In the genomic region with DNA sequence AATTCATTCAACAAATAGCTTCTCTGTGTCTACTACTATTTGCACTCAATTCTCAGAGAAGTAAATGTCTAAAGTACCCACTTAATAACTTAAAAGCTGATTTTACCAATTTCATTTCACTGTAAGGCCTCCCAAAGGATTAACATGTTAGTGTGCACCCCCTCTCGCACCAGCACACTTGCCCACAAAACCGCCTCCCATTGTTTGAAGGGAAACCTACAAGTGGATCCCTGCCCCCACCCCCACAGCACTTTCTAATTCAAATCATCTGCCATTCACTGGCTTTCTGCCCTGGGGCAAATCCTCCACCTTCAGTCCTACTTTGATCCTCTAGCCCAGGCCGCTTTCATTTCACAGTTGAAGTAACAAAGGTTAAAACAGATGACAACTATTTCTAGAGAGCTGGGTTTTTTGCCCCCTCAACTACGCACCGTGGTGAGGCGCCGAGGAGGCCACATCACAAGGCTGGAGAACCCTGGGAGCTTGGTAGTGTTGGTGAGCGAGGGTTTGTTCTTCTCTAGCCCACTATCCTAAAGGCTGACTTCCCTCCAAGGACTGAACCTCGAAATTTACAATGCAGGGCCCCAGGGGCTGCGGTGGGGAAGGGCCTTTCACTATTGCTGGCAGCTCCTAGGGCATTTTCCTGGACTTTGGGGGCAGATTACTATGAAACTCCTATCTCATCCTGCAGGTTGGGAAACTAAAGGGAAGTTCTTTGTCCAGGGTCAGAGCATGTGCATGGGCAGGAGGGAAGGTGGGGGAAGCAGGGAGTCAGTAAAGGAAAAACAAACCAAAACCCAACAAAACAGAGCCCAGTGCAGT, we compare ENCODE assay signal across 15 cellular contexts.
DNase-seq lines count a peak whose midpoint lies in the region; ATAC-seq and TF ChIP-seq lines count a peak whose summit lies in the region.
"Had no signal": no experiment of that assay in that cellular context is flagged by ENCODE, and none has a peak within 500 bp of the region (broad histone marks: within the 10 kb centered on the region; RNA-seq: fewer than 3 reads in every experiment).

No MANE protein-coding gene starts in this region.

- CTCF ChIA-PET in HEK293 (lab: Yijun Ruan, JAX), result interaction anchor here (0.7 kb wide), 1 partner anchor 14 kb away, joined by 3 read pairs; no protein-coding TSS in a partner anchor

- H3K4me3 ChIP-seq in HEK293 (ENCODE audit: low read depth, low read length) (no peak overlapping the region), iPS-15b (ENCODE audit: low read depth, low read length) (no peak overlapping the region), gastrocnemius medialis (no peak overlapping the region)

- peaks cover 12% of the 10 kb centered on the region for H3K4me1 Mint-ChIP-seq in stimulated activated naive CD8-positive, alpha-beta T cell treated with anti-CD3 and anti-CD28 coated beads, Interleukin-15, amount 100 ng/mL, for 72 hours

- peaks cover 13% of the 10 kb centered on the region for H3K27me3 ChIP-seq in iPS-15b (ENCODE audit: control insufficient read depth, insufficient read depth, low read length)
- no peaks in the 10 kb centered on the region for H3K27me3 ChIP-seq in gastrocnemius medialis
- H3K27me3 ChIP-seq: neutrophil had no signal

- POLR2A ChIA-PET in HEK293 (lab: Yijun Ruan, JAX), result no interaction called here

- peak overlapping the region; percentile 64 to 81 for H3K27ac Mint-ChIP-seq in stimulated activated naive CD8-positive, alpha-beta T cell treated with anti-CD3 and anti-CD28 coated beads, Interleukin-15, amount 100 ng/mL, for 72 hours

- peaks cover 14% of the 10 kb centered on the region for H3K27me3 Mint-ChIP-seq in stimulated activated naive CD8-positive, alpha-beta T cell treated with anti-CD3 and anti-CD28 coated beads, Interleukin-15, amount 100 ng/mL, for 72 hours

- H3K36me3 ChIP-seq in HEK293 (ENCODE audit: control insufficient read depth in 2 of 2, insufficient read depth in 1 of 2, low read length in 2 of 2), result no peaks in the 10 kb centered on the region
- no peaks in the 10 kb centered on the region for H3K36me3 ChIP-seq in iPS-15b (ENCODE audit: control insufficient read depth, insufficient read depth, low read length)
- H3K36me3 ChIP-seq in gastrocnemius medialis, result no peaks in the 10 kb centered on the region
- H3K36me3 ChIP-seq: neutrophil had no signal

- H3K9me3 ChIP-seq in HEK293 (ENCODE audit: control insufficient read depth, insufficient read depth, low read depth, low read length), result no peaks in the 10 kb centered on the region
- H3K9me3 ChIP-seq in iPS-15b (ENCODE audit: control insufficient read depth, insufficient read depth, low read length), result no peaks in the 10 kb centered on the region
- no peaks in the 10 kb centered on the region for H3K9me3 ChIP-seq in gastrocnemius medialis
- H3K9me3 ChIP-seq: neutrophil had no signal

- TF ChIP-seq POLR2A in gastrocnemius medialis (IDR thresholded peaks at IDR 0.05), result no peak

- peak overlapping the region in 1 of 2 donors; percentile 9 for H3K4me3 Mint-ChIP-seq in stimulated activated naive CD8-positive, alpha-beta T cell treated with anti-CD3 and anti-CD28 coated beads, Interleukin-15, amount 100 ng/mL, for 72 hours

- in situ Hi-C loops in gastrocnemius medialis (cut with MboI; ENCODE audit: low sequenced_read_pairs in 4 of 4), result no loop called here

- TF ChIP-seq CTCF in HEK293 (tag by site-specific recombination; IDR thresholded peaks at IDR 0.05), result no peak
- no peak for TF ChIP-seq CTCF in gastrocnemius medialis (IDR thresholded peaks at IDR 0.05 in 4 of 5, conservative IDR thresholded peaks at IDR 0.05 in 1 of 5)

- DNase-seq in NCI-H526 treated with DMSO at 0.1 percent for 48 hours (lab: John Stamatoyannopoulos, UW) (peak; percentile 13), gastrocnemius medialis (no peak)
- no peak for DNase-seq in stimulated activated naive CD8-positive, alpha-beta T cell treated with anti-CD3 and anti-CD28 coated beads, Interleukin-15, amount 100 ng/mL, for 72 hours
- no peak for DNase-seq in activated effector memory CD4-positive, alpha-beta T cell treated with Interleukin-2 at 50 U/mL for 16 hours
- no peak for DNase-seq in stimulated activated CD4-positive, alpha-beta T cell treated with anti-CD3 and anti-CD28 coated beads, Interleukin-4, amount 100 ng/mL, for 24 hours
- DNase-seq: central memory CD4-positive, alpha-beta T cell; KG1; kidney glomerular epithelial cell; NCI-H2171 treated with DMSO at 0.1 percent for 48 hours; stimulated activated CD4-positive, alpha-beta T cell treated with anti-CD3 and anti-CD28 coated beads, Interleukin-1b, Interleukin-23, amount 100 ng/mL, for 48 hours had no signal

- H3K9me3 Mint-ChIP-seq in stimulated activated naive CD8-positive, alpha-beta T cell treated with anti-CD3 and anti-CD28 coated beads, Interleukin-15, amount 100 ng/mL, for 72 hours, result peaks cover 11 to 14% of the 10 kb centered on the region in 2 donors

- H3K27ac ChIP-seq in HEK293 (ENCODE audit: extremely low read depth, low read depth, low read length) (no peak overlapping the region), gastrocnemius medialis (no peak overlapping the region)
- H3K27ac ChIP-seq: neutrophil had no signal

- intact Hi-C loops in gastrocnemius medialis (cut with DNase I; ENCODE audit: low total_unique reads), result no loop called here

- H3K9ac ChIP-seq in iPS-15b (ENCODE audit: low read depth, low read length), result peak overlapping the region; percentile 40

- peaks cover 9% of the 10 kb centered on the region for H3K4me1 ChIP-seq in HEK293 (ENCODE audit: control insufficient read depth, insufficient read depth, low read length)
- H3K4me1 ChIP-seq in iPS-15b (ENCODE audit: control insufficient read depth, insufficient read depth, low read length), result peaks cover 15% of the 10 kb centered on the region
- peaks cover 3 to 4% of the 10 kb centered on the region in 2 donors for H3K4me1 ChIP-seq in gastrocnemius medialis

- no peak for ATAC-seq in stimulated activated naive CD8-positive, alpha-beta T cell treated with anti-CD3 and anti-CD28 coated beads, Interleukin-15, amount 100 ng/mL, for 72 hours
- ATAC-seq in GM18520 (IDR thresholded peaks at IDR 0.05; ENCODE audit: unreplicated experiment) (no peak), gastrocnemius medialis (no peak)
- ATAC-seq: HCT116 had no signal

TF ChIP-seq in HEK293, 187 proteins besides CTCF, POLR2A, EP300 and RAD21:
- TF ChIP-seq KLF7 (tag by site-specific recombination; IDR thresholded peaks at IDR 0.05; ENCODE audit: borderline replicate concordance) (no peak), ZNF292 (tag by site-specific recombination; IDR thresholded peaks at IDR 0.05; ENCODE audit: borderline replicate concordance, low read depth) (no peak), TCF7L2 (IDR thresholded peaks at IDR 0.05; ENCODE audit: borderline replicate concordance, low read depth, low read length) (peak; percentile 28; the same call in 1 of the 2 replicates), ZNF768 (tag by site-specific recombination; IDR thresholded peaks at IDR 0.05) (no peak), ZNF549 (tag by site-specific recombination; IDR thresholded peaks at IDR 0.05) (no peak), ZNF626 (tag by site-specific recombination; IDR thresholded peaks at IDR 0.05) (no peak), ZFHX2 (tag by site-specific recombination; conservative IDR thresholded peaks at IDR 0.05) (0 out of 2 replicates have a peak, but pooled peaks have one; percentile 10), EGR2 (tag by site-specific recombination; IDR thresholded peaks at IDR 0.05; ENCODE audit: low read depth) (peak; percentile 52; the same call in 1 of the 2 replicates), ZNF211 (tag by site-specific recombination; IDR thresholded peaks at IDR 0.05; ENCODE audit: low read depth) (no peak), SCRT2 (tag by site-specific recombination; IDR thresholded peaks at IDR 0.05) (no peak), ZNF324 (tag by site-specific recombination; IDR thresholded peaks at IDR 0.05) (no peak), KLF8 (tag by site-specific recombination; IDR thresholded peaks at IDR 0.05) (no peak)
